ENCODE assay signal across 10 cellular contexts in genomic region chr3:194928831-194929594, GRCh38.
A peak's percentile ranks its signal among the peaks of the same experiment; 100 is the strongest.
DNase-seq lines count a peak whose midpoint lies in the region; ATAC-seq and TF ChIP-seq lines count a peak whose summit lies in the region.
"Had no signal": no experiment of that assay in that cellular context is flagged by ENCODE, and none has a peak within 500 bp of the region (broad histone marks: within the 10 kb centered on the region; RNA-seq: fewer than 3 reads in every experiment).

No MANE protein-coding gene starts in this region.

- no peak overlapping the region for H4K12ac ChIP-seq in trophoblast cell (ENCODE audit: low read depth, low read length)

- WGBS in heart left ventricle, 4 donors, result 71 to 81% (median 78%) methylated on average over 30 to 31 of the region's 31 CpGs
- no CpG with 5 or more reads among the region's 31 CpGs for WGBS in trophoblast cell (ENCODE audit: extremely low coverage, insufficient coverage, insufficient read length)

- ATAC-seq in RWPE2 (ENCODE audit: low read depth) (no peak), heart left ventricle (peak in 2 of 4 donors; percentile 29 to 44), HG02884 (IDR thresholded peaks at IDR 0.05; ENCODE audit: unreplicated experiment) (no peak)

- H3K14ac ChIP-seq in trophoblast cell (ENCODE audit: low read length), result no peak overlapping the region

- H3K4ac ChIP-seq in trophoblast cell (ENCODE audit: low read depth, low read length), result no peak overlapping the region

- no TSS peak for BruUV-seq in OCI-LY7 (replicated peaks; lab: Mats Ljungman, UMichigan)

- intact Hi-C loops in heart left ventricle (cut with DNase I), result loop anchor here in 1 of 10 donors (5.0 kb wide), 1 partner anchor 42 kb away; no protein-coding TSS in a partner anchor
- intact Hi-C loops in OCI-LY7 (cut with micrococcal nuclease; ENCODE audit: unreplicated experiment), result no loop called here

- peaks cover 8% of the 10 kb centered on the region for H3K79me1 ChIP-seq in trophoblast cell (ENCODE audit: low read length)

- H3K4me1 Mint-ChIP-seq in activated naive CD8-positive, alpha-beta T cell treated with anti-CD3 and anti-CD28 coated beads for 36 hours, result no peaks in the 10 kb centered on the region

- TF ChIP-seq CTCF in RWPE2 (IDR thresholded peaks at IDR 0.05; ENCODE audit: poor library complexity, severe bottlenecking) (no peak), heart left ventricle (IDR thresholded peaks at IDR 0.05) (peak in 11 of 12 donors; percentile 20 to 59 (median 38)), OCI-LY7 (conservative IDR thresholded peaks at IDR 0.05; ENCODE audit: low read length) (no peak)

- TF ChIP-seq POLR2A in heart left ventricle (IDR thresholded peaks at IDR 0.05), result no peak

- no peak overlapping the region for H3K18ac ChIP-seq in trophoblast cell (ENCODE audit: low read length)

- H3K27ac ChIP-seq in RWPE2 (ENCODE audit: poor library complexity, severe bottlenecking), result peak overlapping the region; percentile 56
- H3K27ac ChIP-seq in heart left ventricle, result peak overlapping the region in 6 of 12 donors; percentile 5 to 89 (median 78)
- H3K27ac ChIP-seq in trophoblast cell (ENCODE audit: low read depth, low read length), result no peak overlapping the region
- no peak overlapping the region for H3K27ac ChIP-seq in OCI-LY7 (ENCODE audit: low read depth, low read length, poor library complexity, severe bottlenecking)
- H3K27ac ChIP-seq: neutrophil had no signal

- H4K91ac ChIP-seq in trophoblast cell (ENCODE audit: low read depth, low read length), result peak overlapping the region; percentile 2

- H3K9me3 ChIP-seq in RWPE2 (ENCODE audit: severe bottlenecking) (no peaks in the 10 kb centered on the region), heart left ventricle (peaks cover 0 to 3% (median 0%) of the 10 kb centered on the region in 12 donors), trophoblast cell (ENCODE audit: insufficient read depth, low read depth, low read length) (peaks cover 2% of the 10 kb centered on the region), OCI-LY7 (ENCODE audit: low read length) (0 out of 2 replicates have a peak, but pooled peaks cover 7% of the 10 kb centered on the region)
- H3K9me3 ChIP-seq: neutrophil had no signal

- H2BK5ac ChIP-seq in trophoblast cell (ENCODE audit: low read depth, low read length, poor library complexity), result no peak overlapping the region

- H2AK5ac ChIP-seq in trophoblast cell (ENCODE audit: low read length), result no peak overlapping the region

- DNase-seq in ELF-1 (ENCODE audit: low read depth, low spot score) (peak; percentile 63), RWPE2 (ENCODE audit: low spot score) (no peak), heart left ventricle (peak in 2 of 5 donors; percentile 38 to 41), trophoblast cell (peak; percentile 75 to 99), activated gamma-delta T cell (lab: John Stamatoyannopoulos, UW) (no peak), OCI-LY7 (ENCODE audit: low spot score) (no peak)
- DNase-seq in activated naive CD8-positive, alpha-beta T cell treated with anti-CD3 and anti-CD28 coated beads for 36 hours, result no peak
- DNase-seq: stimulated activated CD8-positive, alpha-beta memory T cell treated with anti-CD3 and anti-CD28 coated beads, Interleukin-4, amount 100 ng/mL, for 48 hours had no signal

- H3K27me3 ChIP-seq in RWPE2 (ENCODE audit: insufficient read depth, poor library complexity, severe bottlenecking), result no peaks in the 10 kb centered on the region
- H3K27me3 ChIP-seq in heart left ventricle, result no peaks in the 10 kb centered on the region
- no peaks in the 10 kb centered on the region for H3K27me3 ChIP-seq in trophoblast cell (ENCODE audit: insufficient read depth, low read length)
- H3K27me3 ChIP-seq: neutrophil had no signal

- H3K9me3 Mint-ChIP-seq in activated naive CD8-positive, alpha-beta T cell treated with anti-CD3 and anti-CD28 coated beads for 36 hours, result no peaks in the 10 kb centered on the region

- no peak overlapping the region for H4K8ac ChIP-seq in trophoblast cell (ENCODE audit: low read depth, low read length)

- no peaks in the 10 kb centered on the region for H3K9me2 ChIP-seq in OCI-LY7 (ENCODE audit: insufficient read depth, low read length)

- H3K4me3 ChIP-seq in RWPE2 (ENCODE audit: severe bottlenecking), result no peak overlapping the region
- no peak overlapping the region for H3K4me3 ChIP-seq in heart left ventricle
- no peak overlapping the region for H3K4me3 ChIP-seq in trophoblast cell (ENCODE audit: low read depth, low read length)
- H3K4me3 ChIP-seq in OCI-LY7 (ENCODE audit: low read depth, low read length, poor library complexity, severe bottlenecking), result no peak overlapping the region

- H3K79me2 ChIP-seq in trophoblast cell (ENCODE audit: control insufficient read depth, insufficient read depth, low read length, poor library complexity), result no peaks in the 10 kb centered on the region
- H3K79me2 ChIP-seq in OCI-LY7 (ENCODE audit: insufficient read depth, low read depth, low read length), result no peaks in the 10 kb centered on the region

- H2BK12ac ChIP-seq in trophoblast cell (ENCODE audit: low read length), result no peak overlapping the region

- CTCF ChIA-PET in OCI-LY7 (lab: Charles Lee; ENCODE audit: unreplicated experiment), result no interaction called here

- no peaks in the 10 kb centered on the region for H3K36me3 ChIP-seq in RWPE2 (ENCODE audit: low read depth)
- H3K36me3 ChIP-seq in heart left ventricle, result no peaks in the 10 kb centered on the region
- no peaks in the 10 kb centered on the region for H3K36me3 ChIP-seq in trophoblast cell (ENCODE audit: control insufficient read depth in 1 of 2, insufficient read depth in 2 of 2, low read length in 2 of 2)
- H3K36me3 ChIP-seq in OCI-LY7 (ENCODE audit: insufficient read depth, low read length), result no peaks in the 10 kb centered on the region
- H3K36me3 ChIP-seq: neutrophil had no signal

- H3K4me2 ChIP-seq in trophoblast cell (ENCODE audit: low read length), result no peak overlapping the region
- no peak overlapping the region for H3K4me2 ChIP-seq in OCI-LY7 (ENCODE audit: low read length)

- POLR2A ChIA-PET in OCI-LY7 (lab: Charles Lee), result no interaction called here

- H2AFZ ChIP-seq in trophoblast cell (ENCODE audit: insufficient read depth, low read length, poor library complexity), result no peak overlapping the region
- no peak overlapping the region for H2AFZ ChIP-seq in OCI-LY7 (ENCODE audit: low read length)

- H3K4me1 ChIP-seq in RWPE2 (ENCODE audit: insufficient read depth, poor library complexity, severe bottlenecking), result peaks cover 8% of the 10 kb centered on the region
- peaks cover 12 to 64% (median 32%) of the 10 kb centered on the region in 12 donors for H3K4me1 ChIP-seq in heart left ventricle
- H3K4me1 ChIP-seq in trophoblast cell (ENCODE audit: control insufficient read depth in 1 of 2, insufficient read depth in 2 of 2, low read length in 2 of 2), result peaks cover 15 to 24% of the 10 kb centered on the region in 2 experiments
- peaks cover 4% of the 10 kb centered on the region for H3K4me1 ChIP-seq in OCI-LY7 (ENCODE audit: insufficient read depth, low read length, poor library complexity, severe bottlenecking)

- no peaks in the 10 kb centered on the region for H3K36me3 Mint-ChIP-seq in activated naive CD8-positive, alpha-beta T cell treated with anti-CD3 and anti-CD28 coated beads for 36 hours

- H3K27me3 Mint-ChIP-seq in activated naive CD8-positive, alpha-beta T cell treated with anti-CD3 and anti-CD28 coated beads for 36 hours, result peaks cover 15% of the 10 kb centered on the region

- H3K27ac Mint-ChIP-seq in activated naive CD8-positive, alpha-beta T cell treated with anti-CD3 and anti-CD28 coated beads for 36 hours, result no peak overlapping the region

- no peak overlapping the region for H3K9ac ChIP-seq in trophoblast cell (ENCODE audit: low read length)

- H4K20me1 ChIP-seq in OCI-LY7 (ENCODE audit: insufficient read depth, low read length), result no peaks in the 10 kb centered on the region

- no peak overlapping the region for H2BK120ac ChIP-seq in trophoblast cell (ENCODE audit: insufficient read depth, low read length, poor library complexity)

- no peak overlapping the region for H3K23ac ChIP-seq in trophoblast cell (ENCODE audit: low read length)

- H3K4me3 Mint-ChIP-seq in activated naive CD8-positive, alpha-beta T cell treated with anti-CD3 and anti-CD28 coated beads for 36 hours, result no peak overlapping the region

Comparison
In these comparisons a context has a peak if more than half of its experiments do, and no peak if none do; other contexts are left out.
1. DNase-seq: peak in ELF-1 (single experiment) and trophoblast cell (2 of 2); none in RWPE2 (single experiment), activated gamma-delta T cell (single experiment), activated naive CD8-positive, alpha-beta T cell treated with anti-CD3 and anti-CD28 coated beads for 36 hours (single experiment) and OCI-LY7 (single experiment).
2. CTCF ChIP-seq: peak in heart left ventricle (11 of 12); none in RWPE2 (single experiment) and OCI-LY7 (single experiment).